ENCODE assay signal across 9 cellular contexts in genomic region chr10:104340099-104340594, GRCh38. TPM values are rescaled to one million over a fixed set of nuclear protein-coding genes. Genes with fewer than 3 reads are reported as not detected.
DNase-seq lines count a peak whose midpoint lies in the region; TF ChIP-seq lines count a peak whose summit lies in the region.
"Had no signal": no experiment of that assay in that cellular context is flagged by ENCODE, and none has a peak within 500 bp of the region (broad histone marks: within the 10 kb centered on the region; RNA-seq: fewer than 3 reads in every experiment).

No MANE protein-coding gene starts in this region.

- H3K27me3 Mint-ChIP-seq in T-helper 2 cell treated with Interferon-gamma antibody and Interleukin-4, amounts not matched to agents 5 μg/mL and 100 μg/mL, for 36 hours (ENCODE audit: low read depth) = peaks cover 5% of the 10 kb centered on the region

- whole genome bisulfite sequencing in liver = 39% methylated on average over 5 of the region's 5 CpGs

- no peak for DNase-seq in T-helper 2 cell treated with Interferon-gamma antibody and Interleukin-4, amounts not matched to agents 5 μg/mL and 100 μg/mL, for 36 hours (ENCODE audit: low spot score)
- no peak for DNase-seq in T-helper 2 cell
- no peak for DNase-seq in NCI-H2029 treated with DMSO at 0.1 percent for 48 hours (lab: John Stamatoyannopoulos, UW)
- DNase-seq in amygdala (lab: John Stamatoyannopoulos, UW) = no peak
- no peak for DNase-seq in NCI-H345 treated with DMSO at 0.1 percent for 48 hours (lab: John Stamatoyannopoulos, UW; ENCODE audit: unreplicated experiment)
- DNase-seq: NCI-H69 had no signal

- peaks cover under 1% of the 10 kb centered on the region for H3K9me3 Mint-ChIP-seq in T-helper 2 cell treated with Interferon-gamma antibody and Interleukin-4, amounts not matched to agents 5 μg/mL and 100 μg/mL, for 36 hours

- H3K27me3 ChIP-seq in liver (ENCODE audit: control insufficient read depth in 4 of 4, insufficient read depth in 4 of 4, low read length in 3 of 4) = no peaks in the 10 kb centered on the region
- no peaks in the 10 kb centered on the region for H3K27me3 ChIP-seq in subcutaneous abdominal adipose tissue (ENCODE audit: control insufficient read depth in 5 of 5, insufficient read depth in 4 of 5, low read length in 5 of 5)

- peaks cover 33% of the 10 kb centered on the region for H3K4me1 Mint-ChIP-seq in T-helper 2 cell treated with Interferon-gamma antibody and Interleukin-4, amounts not matched to agents 5 μg/mL and 100 μg/mL, for 36 hours (ENCODE audit: low read depth)

- peaks cover 5% of the 10 kb centered on the region for H3K36me3 Mint-ChIP-seq in T-helper 2 cell treated with Interferon-gamma antibody and Interleukin-4, amounts not matched to agents 5 μg/mL and 100 μg/mL, for 36 hours (ENCODE audit: low read depth)

- no peak for TF ChIP-seq CTCF in liver (IDR thresholded peaks at IDR 0.05; ENCODE audit: low read depth, low read length, missing input control)

- H3K36me3 ChIP-seq in liver (ENCODE audit: control insufficient read depth in 4 of 4, insufficient read depth in 3 of 4, low read depth in 1 of 4, low read length in 3 of 4) (no peaks in the 10 kb centered on the region), subcutaneous abdominal adipose tissue (ENCODE audit: control insufficient read depth in 5 of 5, insufficient read depth in 5 of 5, low read length in 5 of 5) (no peaks in the 10 kb centered on the region)

- H3K27ac Mint-ChIP-seq in T-helper 2 cell treated with Interferon-gamma antibody and Interleukin-4, amounts not matched to agents 5 μg/mL and 100 μg/mL, for 36 hours = peak overlapping the region; percentile 32

- H3K4me3 Mint-ChIP-seq in T-helper 2 cell treated with Interferon-gamma antibody and Interleukin-4, amounts not matched to agents 5 μg/mL and 100 μg/mL, for 36 hours = peak overlapping the region; percentile 52

- H3K4me1 ChIP-seq in liver (ENCODE audit: control insufficient read depth in 4 of 4, insufficient read depth in 4 of 4, low read length in 3 of 4) (peaks cover 5 to 33% (median 14%) of the 10 kb centered on the region in 4 donors), subcutaneous abdominal adipose tissue (ENCODE audit: control insufficient read depth in 5 of 5, insufficient read depth in 5 of 5, low read length in 5 of 5) (peaks cover 9 to 57% (median 40%) of the 10 kb centered on the region in 5 donors)

- H3K9me3 ChIP-seq in liver (ENCODE audit: control insufficient read depth in 4 of 4, low read length in 3 of 4) (no peaks in the 10 kb centered on the region), subcutaneous abdominal adipose tissue (ENCODE audit: control insufficient read depth in 5 of 5, low read length in 5 of 5) (no peaks in the 10 kb centered on the region)

- H3K9ac ChIP-seq in liver (ENCODE audit: low read depth in 1 of 2, low read length in 2 of 2) = no peak overlapping the region
- peak overlapping the region in 4 of 5 donors; percentile 89 to 93 (median 90) for H3K9ac ChIP-seq in subcutaneous abdominal adipose tissue (ENCODE audit: low read length in 5 of 5)

- TF ChIP-seq RAD21 in liver (IDR thresholded peaks at IDR 0.05) = no peak

- H3K27ac ChIP-seq in angular gyrus (ENCODE audit: low read depth, low read length) = peak overlapping the region; percentile 59
- peak overlapping the region; percentile 95 to 98 for H3K27ac ChIP-seq in liver (ENCODE audit: low read depth in 1 of 2, low read length in 2 of 2)
- H3K27ac ChIP-seq in subcutaneous abdominal adipose tissue (ENCODE audit: low read depth, low read length) = peak overlapping the region; percentile 81

- H3K4me3 ChIP-seq in liver (ENCODE audit: low read depth in 1 of 3, low read length in 3 of 3) (no peak overlapping the region), subcutaneous abdominal adipose tissue (ENCODE audit: low read depth in 1 of 5, low read length in 5 of 5) (peak overlapping the region; percentile 1 to 95 (median 87))

TF ChIP-seq in liver, 16 proteins besides CTCF, POLR2A, EP300 and RAD21:
- no peak for TF ChIP-seq ZBTB33 (IDR thresholded peaks at IDR 0.05)
- TF ChIP-seq HNF4G (IDR thresholded peaks at IDR 0.05) = no peak
- peak; percentile 43 for TF ChIP-seq SP1 (IDR thresholded peaks at IDR 0.05)
- peak; percentile 76 for TF ChIP-seq NR2F2 (IDR thresholded peaks at IDR 0.05)

RNA-seq across cellular contexts. Expression of gene ITPRIP, which starts 1.9 kb away (rescaled TPM):
- total RNA-seq in liver = 1 to 10 TPM; 7.7 to 7.9 TPM
- polyA plus RNA-seq in liver = 1 to 10 TPM; 3.5 to 4.2 TPM

RNA-seq across cellular contexts. Expression of gene CFAP58, which starts 13.5 kb away (rescaled TPM):
- under 1 TPM; 0.08 to 0.09 TPM for total RNA-seq in liver
- under 1 TPM in 1 of 2 donors, not detected in 1; 0.01 TPM for polyA plus RNA-seq in liver

Comparison
In these comparisons a context has a peak if more than half of its experiments do, and no peak if none do; other contexts are left out.
1. H3K4me3 ChIP-seq: peak in subcutaneous abdominal adipose tissue (5 of 5); none in liver (0 of 3).
2. H3K9ac ChIP-seq: peak in subcutaneous abdominal adipose tissue (4 of 5); none in liver (0 of 2).
3. Peak in every context shown above with its lines, with median percentiles within 50 percentile points of each other: H3K27ac ChIP-seq.